Comparison of ENCODE assay signal across 10 cellular contexts in the genomic region with DNA sequence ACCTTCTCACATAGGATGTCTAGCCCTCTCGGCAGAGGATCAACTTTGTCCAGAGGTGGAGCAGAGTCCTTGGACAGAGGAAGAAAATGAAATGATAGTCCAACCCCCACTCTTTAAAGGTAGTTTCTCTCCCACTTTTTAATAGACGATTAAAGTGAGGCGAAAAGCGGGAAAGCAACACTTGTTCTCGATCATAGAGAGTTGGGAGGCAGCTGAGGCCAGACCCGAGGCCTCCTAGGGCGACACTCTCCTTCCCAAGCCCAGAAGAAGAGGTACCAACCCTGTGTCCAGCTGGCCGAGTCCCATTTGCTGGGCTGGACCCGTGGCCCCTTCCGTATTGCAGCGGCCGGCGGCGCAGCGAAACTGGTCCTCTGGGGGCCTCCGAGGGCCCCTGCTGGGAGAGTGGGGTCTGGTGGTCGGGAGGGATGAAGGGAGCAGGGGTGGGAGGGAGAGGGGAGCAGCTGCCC. TPM values are rescaled to one million over a fixed set of nuclear protein-coding genes. Genes with fewer than 3 reads are reported as not detected.
A peak's percentile ranks its signal among the peaks of the same experiment; 100 is the strongest.
DNase-seq lines count a peak whose midpoint lies in the region; ATAC-seq, FAIRE-seq and TF ChIP-seq lines count a peak whose summit lies in the region.
"Had no signal": no experiment of that assay in that cellular context is flagged by ENCODE, and none has a peak within 500 bp of the region (broad histone marks: within the 10 kb centered on the region; RNA-seq: fewer than 3 reads in every experiment).

No MANE protein-coding gene starts in this region.

- H3K27ac Mint-ChIP-seq in neural crest cell (ENCODE audit: unreplicated experiment): no peak overlapping the region
- H3K27ac Mint-ChIP-seq in CD4-positive, alpha-beta memory T cell: no peak overlapping the region

- no peaks in the 10 kb centered on the region for H3K9me2 ChIP-seq in OCI-LY1 (ENCODE audit: low read depth, low read length)

- H4K20me1 ChIP-seq in OCI-LY1 (ENCODE audit: insufficient read depth, low read length): no peaks in the 10 kb centered on the region

- no peaks in the 10 kb centered on the region for H3F3A ChIP-seq in OCI-LY1 (ENCODE audit: insufficient read depth, low read length)

- H3K4me1 ChIP-seq in A549 (peaks cover 4% of the 10 kb centered on the region; the same call in 1 of the 3 replicates), OCI-LY1 (ENCODE audit: insufficient read depth, low read length, severe bottlenecking) (peaks cover 29% of the 10 kb centered on the region), esophagus squamous epithelium (peaks cover 18 to 89% (median 25%) of the 10 kb centered on the region in 3 donors)
- no peaks in the 10 kb centered on the region for H3K4me1 ChIP-seq in CD4-positive, alpha-beta memory T cell (ENCODE audit: insufficient read depth, low read length)

- POLR2A ChIA-PET in A549 (lab: Yijun Ruan, JAX): no interaction called here
- POLR2A ChIA-PET in CD4-positive, alpha-beta memory T cell (lab: Charles Lee; ENCODE audit: partially characterized antibody): no interaction called here

- WGBS in A549 (ENCODE audit: missing lambda C conversion rate): 9% methylated on average over 7 of the region's 17 CpGs
- 3 to 9% methylated on average over 8 to 15 of the region's 17 CpGs for WGBS in esophagus squamous epithelium, 2 donors

- CTCF ChIA-PET in A549 (lab: Yijun Ruan, JAX): interaction anchor here (0.8 to 1.1 kb wide), 2 partner anchors 22 to 765 kb away, joined by 3 read pairs; no protein-coding TSS in a partner anchor
- CTCF ChIA-PET in CD4-positive, alpha-beta memory T cell (lab: Charles Lee; ENCODE audit: partially characterized antibody): no interaction called here

- peak overlapping the region; percentile 38; the same call in 1 of the 2 replicates for H3K9ac ChIP-seq in OCI-LY1 (ENCODE audit: low read length)

- no peak overlapping the region for H3K27ac ChIP-seq in A549
- H3K27ac ChIP-seq in OCI-LY1 (ENCODE audit: low read depth, low read length, poor library complexity, severe bottlenecking): no peak overlapping the region
- peak overlapping the region; percentile 59 to 93 (median 90) for H3K27ac ChIP-seq in esophagus squamous epithelium
- H3K27ac ChIP-seq in CD4-positive, alpha-beta memory T cell (ENCODE audit: low read depth, low read length): no peak overlapping the region

- H2AFZ ChIP-seq in OCI-LY1 (ENCODE audit: low read length): no peak overlapping the region

- H3K79me2 ChIP-seq in OCI-LY1 (ENCODE audit: insufficient read depth, low read length): no peaks in the 10 kb centered on the region

- TF ChIP-seq RAD21 in A549 (conservative IDR thresholded peaks at IDR 0.05 in 1 of 2, IDR thresholded peaks at IDR 0.05 in 1 of 2): no peak

- no peak for TF ChIP-seq CTCF in A549 (IDR thresholded peaks at IDR 0.05)
- no peak for TF ChIP-seq CTCF in OCI-LY1 (IDR thresholded peaks at IDR 0.05; ENCODE audit: low read length)
- TF ChIP-seq CTCF in esophagus squamous epithelium (IDR thresholded peaks at IDR 0.05): no peak
- no peak for TF ChIP-seq CTCF in neural crest cell (conservative IDR thresholded peaks at IDR 0.05)
- TF ChIP-seq CTCF in GM20000 (IDR thresholded peaks at IDR 0.05; ENCODE audit: extremely low read depth, missing control alignments): no peak

- no peaks in the 10 kb centered on the region for H3K9me3 Mint-ChIP-seq in neural crest cell
- peaks cover 0 to 22% (median 2%) of the 10 kb centered on the region in 8 donors for H3K9me3 Mint-ChIP-seq in CD4-positive, alpha-beta memory T cell

- H3K36me3 ChIP-seq in OCI-LY1 (ENCODE audit: insufficient read depth, low read length): no peaks in the 10 kb centered on the region; the same call in 1 of the 2 replicates
- peaks cover 0 to under 1% (median 0%) of the 10 kb centered on the region in 3 donors for H3K36me3 ChIP-seq in esophagus squamous epithelium
- H3K36me3 ChIP-seq in CD4-positive, alpha-beta memory T cell (ENCODE audit: insufficient read depth, low read length): no peaks in the 10 kb centered on the region

- no peak for TF ChIP-seq EP300 in A549 (IDR thresholded peaks at IDR 0.05)

- no peak for DNase-seq in A549 (ENCODE audit: low read depth in 1 of 2, low spot score in 1 of 2)
- DNase-seq in esophagus squamous epithelium (lab: John Stamatoyannopoulos, UW): no peak
- DNase-seq in neural crest cell (ENCODE audit: low read depth, low spot score): no peak
- DNase-seq in GM20000 (ENCODE audit: low spot score): no peak
- DNase-seq in CD4-positive, alpha-beta memory T cell: no peak
- no peak for DNase-seq in GM12892 (ENCODE audit: insufficient read length)
- DNase-seq: activated CD4-positive, alpha-beta T cell treated with anti-CD3 and anti-CD28 coated beads for 1 hour; central memory CD4-positive, alpha-beta T cell had no signal

- H3K4me3 Mint-ChIP-seq in neural crest cell: peak overlapping the region; percentile 90
- peak overlapping the region in 2 of 8 donors; percentile 26 to 69 for H3K4me3 Mint-ChIP-seq in CD4-positive, alpha-beta memory T cell

- peaks cover 97% of the 10 kb centered on the region for H3K27me3 Mint-ChIP-seq in neural crest cell (ENCODE audit: low read depth)
- H3K27me3 Mint-ChIP-seq in CD4-positive, alpha-beta memory T cell: peaks cover 44 to 59% of the 10 kb centered on the region in 2 donors

- H3K4me2 ChIP-seq in A549 (peak overlapping the region; percentile 66), OCI-LY1 (ENCODE audit: low read length) (peak overlapping the region; percentile 45; the same call in 1 of the 2 replicates)

- H3K4me3 ChIP-seq in A549 (no peak overlapping the region), OCI-LY1 (ENCODE audit: low read depth, low read length, poor library complexity, severe bottlenecking) (peak overlapping the region; percentile 55), esophagus squamous epithelium (peak overlapping the region; percentile 69 to 89 (median 80))
- no peak overlapping the region for H3K4me3 ChIP-seq in CD4-positive, alpha-beta memory T cell (ENCODE audit: low read length in 2 of 2)

- peak; percentile 26 to 36; a peak in 4 of 6 replicates for ATAC-seq in A549
- no peak for ATAC-seq in GM19328 (IDR thresholded peaks at IDR 0.05; ENCODE audit: unreplicated experiment)

- TF ChIP-seq POLR2A in A549 (IDR thresholded peaks at IDR 0.05; ENCODE audit: low read length) (no peak), esophagus squamous epithelium (IDR thresholded peaks at IDR 0.05) (no peak), GM12892 (IDR thresholded peaks at IDR 0.05; ENCODE audit: low read depth, low read length) (no peak)

- H3K27me3 ChIP-seq in OCI-LY1 (ENCODE audit: insufficient read depth, low read length): no peaks in the 10 kb centered on the region
- peaks cover 0 to 92% (median 0%) of the 10 kb centered on the region in 4 donors for H3K27me3 ChIP-seq in esophagus squamous epithelium
- H3K27me3 ChIP-seq in CD4-positive, alpha-beta memory T cell (ENCODE audit: insufficient read depth, low read length): peaks cover 22% of the 10 kb centered on the region

- H3K36me3 Mint-ChIP-seq in neural crest cell (ENCODE audit: low read depth): peaks cover 3% of the 10 kb centered on the region
- peaks cover 0 to 5% of the 10 kb centered on the region in 2 donors for H3K36me3 Mint-ChIP-seq in CD4-positive, alpha-beta memory T cell

- H3K4me1 Mint-ChIP-seq in neural crest cell: peaks cover 70% of the 10 kb centered on the region
- peaks cover 10 to 39% (median 12%) of the 10 kb centered on the region in 4 donors for H3K4me1 Mint-ChIP-seq in CD4-positive, alpha-beta memory T cell

- intact Hi-C loops in esophagus squamous epithelium (cut with DNase I): loop anchor here (5.0 to 10.0 kb wide), 2 partner anchors 238 to 420 kb away; no protein-coding TSS in a partner anchor
- intact Hi-C loops in CD4-positive, alpha-beta memory T cell (cut with micrococcal nuclease): no loop called here

- H3K9me3 ChIP-seq in A549 (no peaks in the 10 kb centered on the region), OCI-LY1 (ENCODE audit: low read length) (no peaks in the 10 kb centered on the region), esophagus squamous epithelium (no peaks in the 10 kb centered on the region)
- H3K9me3 ChIP-seq in CD4-positive, alpha-beta memory T cell (ENCODE audit: control insufficient read depth in 1 of 2, low read length in 2 of 2): no peaks in the 10 kb centered on the region

- FAIRE-seq in A549 (lab: Jason Lieb, UNC): no peak
- FAIRE-seq in GM12892 (lab: Jason Lieb, UNC): no peak

TF ChIP-seq in A549, 52 proteins besides CTCF, POLR2A, EP300 and RAD21 (continues in another document):
- TF ChIP-seq, protein P1, sequence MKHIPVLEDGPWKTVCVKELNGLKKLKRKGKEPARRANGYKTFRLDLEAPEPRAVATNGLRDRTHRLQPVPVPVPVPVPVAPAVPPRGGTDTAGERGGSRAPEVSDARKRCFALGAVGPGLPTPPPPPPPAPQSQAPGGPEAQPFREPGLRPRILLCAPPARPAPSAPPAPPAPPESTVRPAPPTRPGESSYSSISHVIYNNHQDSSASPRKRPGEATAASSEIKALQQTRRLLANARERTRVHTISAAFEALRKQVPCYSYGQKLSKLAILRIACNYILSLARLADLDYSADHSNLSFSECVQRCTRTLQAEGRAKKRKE (CRISPR knock-in tag; IDR thresholded peaks at IDR 0.05; ENCODE audit: low read depth): no peak
- TF ChIP-seq, protein P2, sequence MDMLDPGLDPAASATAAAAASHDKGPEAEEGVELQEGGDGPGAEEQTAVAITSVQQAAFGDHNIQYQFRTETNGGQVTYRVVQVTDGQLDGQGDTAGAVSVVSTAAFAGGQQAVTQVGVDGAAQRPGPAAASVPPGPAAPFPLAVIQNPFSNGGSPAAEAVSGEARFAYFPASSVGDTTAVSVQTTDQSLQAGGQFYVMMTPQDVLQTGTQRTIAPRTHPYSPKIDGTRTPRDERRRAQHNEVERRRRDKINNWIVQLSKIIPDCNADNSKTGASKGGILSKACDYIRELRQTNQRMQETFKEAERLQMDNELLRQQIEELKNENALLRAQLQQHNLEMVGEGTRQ (IDR thresholded peaks at IDR 0.05): no peak
- TF ChIP-seq, protein P3, sequence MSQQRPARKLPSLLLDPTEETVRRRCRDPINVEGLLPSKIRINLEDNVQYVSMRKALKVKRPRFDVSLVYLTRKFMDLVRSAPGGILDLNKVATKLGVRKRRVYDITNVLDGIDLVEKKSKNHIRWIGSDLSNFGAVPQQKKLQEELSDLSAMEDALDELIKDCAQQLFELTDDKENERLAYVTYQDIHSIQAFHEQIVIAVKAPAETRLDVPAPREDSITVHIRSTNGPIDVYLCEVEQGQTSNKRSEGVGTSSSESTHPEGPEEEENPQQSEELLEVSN (IDR thresholded peaks at IDR 0.05; ENCODE audit: borderline replicate concordance, low read depth): no peak
- TF ChIP-seq CEBPB (IDR thresholded peaks at IDR 0.05) (no peak), RFX5 (IDR thresholded peaks at IDR 0.05) (no peak)

RNA-seq across cellular contexts. Expression of a gene that starts 2.3 kb away (rescaled TPM):
- polyA plus RNA-seq in A549 (2011; rRNA removed): 0.10 and 0.17 TPM in 2 replicates
- polyA plus RNA-seq in A549 (2012; cell fraction: cytosol; rRNA removed): 0.13 and 0.21 TPM in 2 replicates
- polyA plus RNA-seq in A549 (2012; cell fraction: nucleus; rRNA removed): 0.12 and 0.70 TPM in 2 replicates
- polyA plus RNA-seq in A549 (2017; fragmentation: RNase III; extraction: RNeasy Plus Mini Kit Qiagen cat#74134 plus additional on column Dnase treatment): 0.55 to 1.3 TPM (median 1.1 TPM) in 3 replicates
- 0.19 and 0.50 TPM in 2 replicates for polyA minus RNA-seq in A549 (2011; rRNA and poly(A)+ RNA removed)
- total RNA-seq in esophagus squamous epithelium: 10 to 100 TPM; 15.8 to 90.4 (median 30.7) TPM
- 14.4 and 14.7 TPM in 2 replicates for total RNA-seq in neural crest cell
- under 1 TPM in 1 of 2 experiments, not detected in 1; 0.06 TPM for total RNA-seq in CD4-positive, alpha-beta memory T cell
- not detected for polyA plus RNA-seq in CD4-positive, alpha-beta memory T cell
- 0.93 TPM for polyA plus RNA-seq in GM12892 (2012; ENCODE audit: missing spikeins)

Comparison
In these comparisons a context has a peak if more than half of its experiments do, and no peak if none do; other contexts are left out.
1. H3K27ac ChIP-seq: peak in esophagus squamous epithelium (4 of 4); none in A549 (0 of 2), OCI-LY1 (single experiment) and CD4-positive, alpha-beta memory T cell (single experiment).
2. H3K4me3 ChIP-seq: peak in OCI-LY1 (single experiment) and esophagus squamous epithelium (4 of 4); none in A549 (single experiment) and CD4-positive, alpha-beta memory T cell (0 of 2).
3. RNA of a gene that starts 2.3 kb away (total RNA-seq): 15.8 to 90.4 TPM in esophagus squamous epithelium and 14.4 to 14.7 TPM in neural crest cell; 0.06 TPM in CD4-positive, alpha-beta memory T cell; every median in the first group is over 10 times any median in the second.